In the genomic region with DNA sequence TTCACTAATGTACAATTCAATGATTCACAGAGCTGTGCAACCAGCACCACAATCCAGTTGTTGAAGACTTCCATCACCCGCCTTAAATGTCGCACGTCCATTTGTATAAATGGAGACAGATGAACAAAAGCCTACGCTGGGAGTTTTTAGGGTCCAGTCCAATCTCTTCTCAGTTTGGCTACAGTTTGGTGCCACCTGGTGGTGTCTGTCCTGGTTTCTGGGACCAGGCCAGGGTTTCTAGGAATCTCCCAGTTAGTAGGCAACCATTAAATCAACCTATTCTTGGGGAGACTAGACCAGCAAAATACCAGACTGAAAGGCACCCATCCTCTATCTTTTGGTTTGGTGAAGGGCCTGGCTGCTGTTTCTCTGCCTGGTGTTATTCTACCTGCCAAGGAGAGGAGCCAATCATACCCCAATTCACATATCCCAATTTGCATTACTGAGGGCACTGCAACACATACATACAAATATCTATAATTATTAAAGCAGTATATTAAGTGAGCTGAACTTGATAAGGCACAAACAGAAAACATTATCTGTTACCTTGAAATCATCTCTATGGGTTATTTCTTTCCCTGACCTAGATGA, we compare ENCODE assay signal across 9 cellular contexts. TPM values are rescaled to one million over a fixed set of nuclear protein-coding genes. Genes with fewer than 3 reads are reported as not detected.
DNase-seq lines count a peak whose midpoint lies in the region; ATAC-seq and TF ChIP-seq lines count a peak whose summit lies in the region.
"Had no signal": no experiment of that assay in that cellular context is flagged by ENCODE, and none has a peak within 500 bp of the region (broad histone marks: within the 10 kb centered on the region; RNA-seq: fewer than 3 reads in every experiment).

No MANE protein-coding gene starts in this region.

- peak; percentile 88 for TF ChIP-seq CTCF in HFFc6 (IDR thresholded peaks at IDR 0.05)

- no peaks in the 10 kb centered on the region; the same call in 1 of the 2 replicates for H3K27me3 Mint-ChIP-seq in HFFc6 (ENCODE audit: insufficient read depth)

- no peak overlapping the region for H3K4me3 Mint-ChIP-seq in HFFc6

- DNase-seq in CMK (ENCODE audit: low read depth) = peak; percentile 15
- peak; percentile 53 for DNase-seq in HFFc6
- DNase-seq in NCI-H526 treated with DMSO at 0.1 percent for 48 hours (lab: John Stamatoyannopoulos, UW) = peak; percentile 100
- DNase-seq in amniotic stem cell (lab: John Stamatoyannopoulos, UW) = peak; percentile 18
- peak; percentile 63 for DNase-seq in iPS-NIHi7 (ENCODE audit: extremely low spot score)
- peak; percentile 3 to 12 for DNase-seq in stimulated activated CD4-positive, alpha-beta T cell treated with anti-CD3 and anti-CD28 coated beads, Interleukin-4, amount 100 ng/mL, for 4 hours

- ATAC-seq in HG03571 (IDR thresholded peaks at IDR 0.05; ENCODE audit: unreplicated experiment) (no peak), GM18861 (IDR thresholded peaks at IDR 0.05; ENCODE audit: unreplicated experiment) (no peak)
- ATAC-seq: left colon had no signal

- no peak overlapping the region for H3K27ac Mint-ChIP-seq in HFFc6

- no peaks in the 10 kb centered on the region for H3K36me3 Mint-ChIP-seq in HFFc6 (ENCODE audit: low read depth)

- no peaks in the 10 kb centered on the region for H3K9me3 Mint-ChIP-seq in HFFc6

- peaks cover 15% of the 10 kb centered on the region for H3K4me1 Mint-ChIP-seq in HFFc6 (ENCODE audit: low read depth)

RNA-seq across cellular contexts. Expression of a gene that starts 3.2 kb away (rescaled TPM):
- total RNA-seq in HFFc6 (2021; fragmentation: NEBNext Ultra II Directional; extraction: Animal tissue kit (Norgen Biotek cat#: 25700)) = 100 to 1,000 TPM; 111 to 123 (median 113) TPM

RNA-seq across cellular contexts. Expression of a gene that starts 27.3 kb away (rescaled TPM):
- total RNA-seq in HFFc6 (2021; fragmentation: NEBNext Ultra II Directional; extraction: Animal tissue kit (Norgen Biotek cat#: 25700)) = 10 to 100 TPM; 43.5 to 54.0 (median 52.2) TPM

Comparison
In these comparisons a context has a peak if more than half of its experiments do, and no peak if none do; other contexts are left out.
1. DNase-seq: peak in every context shown above with its lines; median percentile 100 in NCI-H526 treated with DMSO at 0.1 percent for 48 hours; 63 in iPS-NIHi7; 53 in HFFc6; 18 in amniotic stem cell; 15 in CMK; 8 in stimulated activated CD4-positive, alpha-beta T cell treated with anti-CD3 and anti-CD28 coated beads, Interleukin-4, amount 100 ng/mL, for 4 hours.